Comparison of ENCODE assay signal across 8 cellular contexts in genomic region chr10:61397175-61397986, GRCh38.
A peak's percentile ranks its signal among the peaks of the same experiment; 100 is the strongest.
DNase-seq lines count a peak whose midpoint lies in the region; ATAC-seq lines count a peak whose summit lies in the region.

No MANE protein-coding gene starts in this region.

- no peaks in the 10 kb centered on the region for H3K4me1 ChIP-seq in mucosa of rectum (ENCODE audit: control insufficient read depth in 2 of 2, insufficient read depth in 2 of 2, low read length in 2 of 2)

- H3K36me3 Mint-ChIP-seq in activated naive CD4-positive, alpha-beta T cell treated with anti-CD3 and anti-CD28 coated beads, Interleukin-2, amount 50 U/mL, for 24 hours, result no peaks in the 10 kb centered on the region

- no peak for DNase-seq in activated naive CD4-positive, alpha-beta T cell treated with anti-CD3 and anti-CD28 coated beads, Interleukin-2, amount 50 U/mL, for 16 hours
- DNase-seq in LoVo (ENCODE audit: low spot score) (peak; percentile 46), T47D (ENCODE audit: low read depth in 1 of 2, low spot score in 1 of 2) (peak; percentile 7 to 45), COLO668 (lab: John Stamatoyannopoulos, UW; ENCODE audit: unreplicated experiment) (no peak), 8988T (no peak)

- peaks cover 10% of the 10 kb centered on the region for H3K4me1 Mint-ChIP-seq in activated naive CD4-positive, alpha-beta T cell treated with anti-CD3 and anti-CD28 coated beads, Interleukin-2, amount 50 U/mL, for 24 hours

- no peaks in the 10 kb centered on the region for H3K9me3 Mint-ChIP-seq in activated naive CD4-positive, alpha-beta T cell treated with anti-CD3 and anti-CD28 coated beads, Interleukin-2, amount 50 U/mL, for 24 hours

- peaks cover 1% of the 10 kb centered on the region for H3K27me3 Mint-ChIP-seq in activated naive CD4-positive, alpha-beta T cell treated with anti-CD3 and anti-CD28 coated beads, Interleukin-2, amount 50 U/mL, for 24 hours

- H3K27ac ChIP-seq in mucosa of rectum (ENCODE audit: low read depth in 2 of 2, low read length in 2 of 2), result peak overlapping the region; percentile 29 to 38

- peak overlapping the region; percentile 6 for H3K27ac Mint-ChIP-seq in activated naive CD4-positive, alpha-beta T cell treated with anti-CD3 and anti-CD28 coated beads, Interleukin-2, amount 50 U/mL, for 24 hours

- H3K4me3 Mint-ChIP-seq in activated naive CD4-positive, alpha-beta T cell treated with anti-CD3 and anti-CD28 coated beads, Interleukin-2, amount 50 U/mL, for 24 hours, result peak overlapping the region; percentile 76

- no peaks in the 10 kb centered on the region for H3K27me3 ChIP-seq in mucosa of rectum (ENCODE audit: control insufficient read depth in 2 of 2, insufficient read depth in 2 of 2, low read length in 2 of 2)

- H3K4me3 ChIP-seq in mucosa of rectum (ENCODE audit: low read length in 2 of 2), result peak overlapping the region; percentile 51 to 56

- no peaks in the 10 kb centered on the region for H3K9me3 ChIP-seq in mucosa of rectum (ENCODE audit: control insufficient read depth in 2 of 2, low read length in 2 of 2)

- in situ Hi-C loops in T47D (cut with HindIII; ENCODE audit: low pct_unique_long_range_greater_than_20kb, low sequenced_read_pairs), result no loop called here

- H3K9ac ChIP-seq in mucosa of rectum (ENCODE audit: low read depth in 1 of 2, low read length in 2 of 2), result no peak overlapping the region

- ATAC-seq in GM19397 (IDR thresholded peaks at IDR 0.05; ENCODE audit: unreplicated experiment), result no peak

- no peaks in the 10 kb centered on the region for H3K36me3 ChIP-seq in mucosa of rectum (ENCODE audit: control insufficient read depth in 2 of 2, insufficient read depth in 2 of 2, low read length in 2 of 2)

Comparison
In these comparisons a context has a peak if more than half of its experiments do, and no peak if none do; other contexts are left out.
1. DNase-seq: peak in LoVo (single experiment) and T47D (2 of 2); none in activated naive CD4-positive, alpha-beta T cell treated with anti-CD3 and anti-CD28 coated beads, Interleukin-2, amount 50 U/mL, for 16 hours (single experiment), COLO668 (single experiment) and 8988T (single experiment).